8 cellular contexts compared by ENCODE assay signal in the genomic region with DNA sequence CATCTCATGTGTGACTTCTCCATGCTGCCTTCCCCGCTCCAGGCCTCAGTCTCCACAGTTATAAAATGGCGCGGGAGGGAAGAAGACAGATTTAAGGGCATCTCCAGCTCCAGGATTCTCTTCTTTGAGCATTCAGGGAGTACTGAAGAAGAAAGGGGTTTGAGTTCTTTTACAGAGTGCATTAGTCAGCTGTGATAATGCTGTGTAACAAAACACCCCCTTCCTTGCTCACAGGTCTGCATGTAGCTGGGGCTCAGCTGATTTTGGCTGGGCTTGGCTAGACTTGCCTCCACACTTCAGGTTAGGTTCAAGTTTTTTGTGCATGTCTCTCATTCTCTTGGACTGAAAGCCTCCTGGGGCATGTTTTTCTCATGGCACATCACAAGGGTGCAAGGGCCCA.
"Had no signal": no experiment of that assay in that cellular context is flagged by ENCODE, and none has a peak within 500 bp of the region (broad histone marks: within the 10 kb centered on the region; RNA-seq: fewer than 3 reads in every experiment).

No MANE protein-coding gene starts in this region.

- H3K9me3 Mint-ChIP-seq: IgD-negative memory B cell had no signal

- FAIRE-seq: HTR-8/SVneo had no signal

- H3K4me2 ChIP-seq: KMS-11 had no signal

- H3K9ac ChIP-seq: KMS-11 had no signal

- DNase-seq: IMR-90, Karpas-422, KBM-7, KG1 had no signal

- H3K36me3 Mint-ChIP-seq: IgD-negative memory B cell had no signal

- H3K27ac ChIP-seq: HL-60, KMS-11 had no signal

- H3K27ac Mint-ChIP-seq: IgD-negative memory B cell had no signal
